Comparison of ENCODE assay signal across 16 cellular contexts in the genomic region with DNA sequence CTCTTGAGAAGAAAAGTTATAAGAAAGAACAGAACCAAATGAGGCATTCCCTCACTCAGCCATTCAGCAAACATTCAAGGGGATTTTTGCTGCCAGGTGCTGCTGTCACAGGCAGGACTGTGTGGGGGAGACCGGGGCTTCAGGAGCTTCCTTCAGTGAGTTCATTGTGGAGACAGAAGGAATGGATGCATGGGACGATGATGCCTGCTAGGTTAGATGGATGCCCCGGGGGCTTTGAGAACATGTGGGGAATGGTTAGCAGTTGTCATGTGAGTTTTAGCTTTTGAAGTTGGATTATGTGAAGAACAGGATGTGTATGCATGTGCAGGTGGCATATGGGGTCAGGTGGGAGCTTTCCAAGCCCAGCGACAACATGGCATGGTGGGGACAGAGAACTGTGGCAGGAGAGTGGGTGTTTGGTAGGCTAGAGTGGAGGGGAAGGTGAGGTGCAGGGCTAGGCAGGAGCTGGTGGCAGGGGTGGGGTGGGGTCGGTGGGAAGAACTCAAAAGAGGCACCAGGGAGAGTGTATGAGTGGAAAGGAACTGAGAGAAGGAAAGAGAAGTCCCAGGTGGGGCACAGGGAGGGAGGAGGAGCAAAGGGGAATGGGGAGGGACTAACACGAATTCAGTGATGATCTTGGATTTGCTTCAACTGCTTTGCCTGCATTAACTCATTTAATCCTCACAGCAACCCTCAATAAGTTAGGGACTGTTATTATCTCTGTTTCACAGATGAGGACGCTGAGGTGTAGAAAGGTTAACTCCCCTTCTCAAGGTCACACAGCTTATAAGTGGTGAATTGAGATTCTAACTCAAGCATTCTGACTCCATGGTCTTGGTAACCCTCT. TPM values are rescaled to one million over a fixed set of nuclear protein-coding genes. Genes with fewer than 3 reads are reported as not detected.
DNase-seq lines count a peak whose midpoint lies in the region; ATAC-seq and TF ChIP-seq lines count a peak whose summit lies in the region.
"Had no signal": no experiment of that assay in that cellular context is flagged by ENCODE, and none has a peak within 500 bp of the region (broad histone marks: within the 10 kb centered on the region; RNA-seq: fewer than 3 reads in every experiment).

No MANE protein-coding gene starts in this region.

- CTCF ChIA-PET in CD4-positive, alpha-beta memory T cell (lab: Charles Lee; ENCODE audit: partially characterized antibody) = interaction anchor here (1.0 to 1.4 kb wide), 2 partner anchors 9 to 20 kb away, joined by 3 to 4 read pairs; a partner anchor contains a TSS
- CTCF ChIA-PET in activated CD8-positive, alpha-beta T cell treated with anti-CD3 and anti-CD28 coated beads for 36 hours (lab: Charles Lee) = interaction anchor here (1.1 kb wide), 1 partner anchor 175 kb away, joined by 3 read pairs; no protein-coding TSS in a partner anchor

- H4K8ac ChIP-seq in H9 (replicated peaks; ENCODE audit: insufficient read length, low read depth, low read length) = no peak overlapping the region

- no CpG with 5 or more reads among the region's 7 CpGs for WGBS in H9 (ENCODE audit: extremely low coverage, insufficient read length, low lambda C conversion rate)

- peaks cover 22 to 61% (median 39%) of the 10 kb centered on the region in 4 donors for H3K4me1 Mint-ChIP-seq in CD4-positive, alpha-beta memory T cell
- peaks cover 65 to 86% of the 10 kb centered on the region in 2 experiments for H3K4me1 Mint-ChIP-seq in H9
- peaks cover 42% of the 10 kb centered on the region for H3K4me1 Mint-ChIP-seq in activated CD8-positive, alpha-beta T cell treated with anti-CD3 and anti-CD28 coated beads for 36 hours (ENCODE audit: low read depth)
- peaks cover 26 to 73% (median 54%) of the 10 kb centered on the region in 4 donors for H3K4me1 Mint-ChIP-seq in naive thymus-derived CD8-positive, alpha-beta T cell

- peaks cover 40% of the 10 kb centered on the region; the same call in 1 of the 2 replicates for H3K79me2 ChIP-seq in H9 (ENCODE audit: insufficient read depth, low read length)

- H3K79me1 ChIP-seq in H9 (ENCODE audit: insufficient read depth, low read depth, low read length, poor library complexity, severe bottlenecking) = peaks cover 6% of the 10 kb centered on the region

- H3K36me3 ChIP-seq in CD4-positive, alpha-beta memory T cell (ENCODE audit: insufficient read depth, low read length) = no peaks in the 10 kb centered on the region
- H3K36me3 ChIP-seq: colonic mucosa, prostate gland had no signal

- no peak overlapping the region for H2BK120ac ChIP-seq in H9 (ENCODE audit: low read depth, low read length, poor library complexity, severe bottlenecking)

- H3T11ph ChIP-seq in H9 (ENCODE audit: low read length) = no peak overlapping the region

- H3K14ac ChIP-seq in H9 (ENCODE audit: insufficient read depth, low read length) = no peak overlapping the region

- no peaks in the 10 kb centered on the region for H4K20me1 ChIP-seq in H9 (ENCODE audit: control insufficient read depth, insufficient read depth, insufficient read length)

- H2BK5ac ChIP-seq in H9 (ENCODE audit: insufficient read length, low read length) = no peak overlapping the region

- H3K9me3 ChIP-seq in CD4-positive, alpha-beta memory T cell (ENCODE audit: control insufficient read depth in 1 of 2, low read length in 2 of 2) = no peaks in the 10 kb centered on the region
- H3K9me3 ChIP-seq in H9 (ENCODE audit: control insufficient read depth, low read depth, low read length) = no peaks in the 10 kb centered on the region
- H3K9me3 ChIP-seq: colonic mucosa, prostate gland had no signal

- no peak overlapping the region for H3K23ac ChIP-seq in H9 (ENCODE audit: insufficient read length, low read depth, low read length)

- DNase-seq in CD4-positive, alpha-beta memory T cell = no peak
- DNase-seq in H9 (no peak), dorsolateral prefrontal cortex (no peak)
- DNase-seq in activated CD8-positive, alpha-beta T cell treated with anti-CD3 and anti-CD28 coated beads for 36 hours = no peak
- DNase-seq in naive thymus-derived CD8-positive, alpha-beta T cell = no peak
- DNase-seq: activated CD4-positive, alpha-beta T cell treated with anti-CD3 and anti-CD28 coated beads, Interleukin-2, amount 50 U/mL, for 1 hour; activated T-cell treated with anti-CD3 and anti-CD28 coated beads, Interleukin-2, amount 50 U/mL, for 72 hours; colonic mucosa; NCI-H1930; NCI-H510A treated with DMSO at 0.1 percent for 48 hours; stimulated activated CD4-positive, alpha-beta T cell treated with anti-CD3 and anti-CD28 coated beads, Interleukin-12 subunit alpha, Interleukin-12 subunit beta, amount 100 ng/mL, for 4 hours had no signal

- no peaks in the 10 kb centered on the region for H3K9me3 Mint-ChIP-seq in CD4-positive, alpha-beta memory T cell
- no peaks in the 10 kb centered on the region for H3K9me3 Mint-ChIP-seq in H9
- no peaks in the 10 kb centered on the region for H3K9me3 Mint-ChIP-seq in activated CD8-positive, alpha-beta T cell treated with anti-CD3 and anti-CD28 coated beads for 36 hours
- no peaks in the 10 kb centered on the region for H3K9me3 Mint-ChIP-seq in naive thymus-derived CD8-positive, alpha-beta T cell
- H3K9me3 Mint-ChIP-seq: activated T-cell treated with anti-CD3 and anti-CD28 coated beads, Interleukin-2, amount 50 U/mL, for 72 hours had no signal

- H3K4me3 ChIP-seq in CD4-positive, alpha-beta memory T cell (ENCODE audit: low read length in 2 of 2) = no peak overlapping the region
- no peak overlapping the region for H3K4me3 ChIP-seq in dorsolateral prefrontal cortex
- H3K4me3 ChIP-seq: colonic mucosa, hepatocyte, prostate gland had no signal

- no peak overlapping the region for H2BK20ac ChIP-seq in H9 (ENCODE audit: low read depth, low read length, poor library complexity, severe bottlenecking)

- no peaks in the 10 kb centered on the region for H3K23me2 ChIP-seq in H9 (ENCODE audit: insufficient read length, low read depth, low read length, poor library complexity, severe bottlenecking)

- no peak overlapping the region for H3K9ac ChIP-seq in H9 (ENCODE audit: extremely low read depth, insufficient read length, low read length)

- H3K56ac ChIP-seq in H9 (ENCODE audit: insufficient read length, low read depth, low read length) = no peak overlapping the region

- no peak overlapping the region for H2BK15ac ChIP-seq in H9 (ENCODE audit: low read depth, low read length)

- no peak overlapping the region for H3K4me2 ChIP-seq in H9 (ENCODE audit: insufficient read depth, insufficient read length, low read length)
- H3K4me2 ChIP-seq: hepatocyte had no signal

- H3K4me3 Mint-ChIP-seq in CD4-positive, alpha-beta memory T cell = peak overlapping the region in 2 of 8 donors; percentile 10 to 12
- H3K4me3 Mint-ChIP-seq in H9 = peak overlapping the region in 1 of 2 experiments; percentile 61; a peak in 3 of 5 replicates
- H3K4me3 Mint-ChIP-seq in activated CD8-positive, alpha-beta T cell treated with anti-CD3 and anti-CD28 coated beads for 36 hours = no peak overlapping the region
- H3K4me3 Mint-ChIP-seq in naive thymus-derived CD8-positive, alpha-beta T cell = peak overlapping the region in 2 of 10 donors; percentile 1 to 40
- H3K4me3 Mint-ChIP-seq: activated T-cell treated with anti-CD3 and anti-CD28 coated beads, Interleukin-2, amount 50 U/mL, for 72 hours had no signal

- H3K4ac ChIP-seq in H9 (ENCODE audit: low read depth, low read length) = no peak overlapping the region

- no peak overlapping the region for H2BK12ac ChIP-seq in H9 (ENCODE audit: insufficient read length, low read depth, low read length)

- no peak overlapping the region for H2AK5ac ChIP-seq in H9 (ENCODE audit: insufficient read length, low read length)

- H3K4me1 ChIP-seq in CD4-positive, alpha-beta memory T cell (ENCODE audit: insufficient read depth, low read length) = no peaks in the 10 kb centered on the region
- H3K4me1 ChIP-seq in H9 (ENCODE audit: insufficient read depth, low read length) = peaks cover 8% of the 10 kb centered on the region
- H3K4me1 ChIP-seq: prostate gland had no signal

- POLR2A ChIA-PET in CD4-positive, alpha-beta memory T cell (lab: Charles Lee; ENCODE audit: partially characterized antibody) = interaction anchor here (1.1 kb wide), 1 partner anchor 10 kb away, joined by 3 read pairs; no protein-coding TSS in a partner anchor
- POLR2A ChIA-PET in activated CD8-positive, alpha-beta T cell treated with anti-CD3 and anti-CD28 coated beads for 36 hours (lab: Charles Lee) = interaction anchor here (0.7 kb wide), 2 partner anchors 14 to 27 kb away, joined by 3 read pairs; no protein-coding TSS in a partner anchor
- POLR2A ChIA-PET in naive thymus-derived CD8-positive, alpha-beta T cell (lab: Charles Lee) = no interaction called here

- TF ChIP-seq CTCF in H9 (conservative IDR thresholded peaks at IDR 0.05) (no peak), dorsolateral prefrontal cortex (IDR thresholded peaks at IDR 0.05 in 54 of 56, conservative IDR thresholded peaks at IDR 0.05 in 2 of 56; ENCODE audit: low read depth in 1 of 56, partially characterized antibody in 56 of 56) (no peak)
- TF ChIP-seq CTCF in activated CD8-positive, alpha-beta T cell treated with anti-CD3 and anti-CD28 coated beads for 36 hours (IDR thresholded peaks at IDR 0.05) = no peak

- peak overlapping the region in 5 of 7 donors; percentile 2 to 33 (median 16) for H3K27ac Mint-ChIP-seq in CD4-positive, alpha-beta memory T cell
- peak overlapping the region; percentile 14 to 83 (median 16); a peak in 4 of 7 replicates for H3K27ac Mint-ChIP-seq in H9
- H3K27ac Mint-ChIP-seq in activated CD8-positive, alpha-beta T cell treated with anti-CD3 and anti-CD28 coated beads for 36 hours = no peak overlapping the region
- peak overlapping the region in 7 of 10 donors; percentile 3 to 77 (median 30) for H3K27ac Mint-ChIP-seq in naive thymus-derived CD8-positive, alpha-beta T cell
- H3K27ac Mint-ChIP-seq: activated T-cell treated with anti-CD3 and anti-CD28 coated beads, Interleukin-2, amount 50 U/mL, for 72 hours had no signal

- peak; percentile 17 for ATAC-seq in activated CD8-positive, alpha-beta T cell treated with anti-CD3 and anti-CD28 coated beads for 36 hours
- peak; percentile 25 to 75 for ATAC-seq in naive thymus-derived CD8-positive, alpha-beta T cell
- no peak for ATAC-seq in HG02852 (IDR thresholded peaks at IDR 0.05; ENCODE audit: unreplicated experiment)
- no peak for ATAC-seq in GM18858 (IDR thresholded peaks at IDR 0.05; ENCODE audit: unreplicated experiment)
- ATAC-seq in GM21786 (IDR thresholded peaks at IDR 0.05; ENCODE audit: unreplicated experiment) = no peak
- ATAC-seq: activated T-cell treated with anti-CD3 and anti-CD28 coated beads, Interleukin-2, amount 50 U/mL, for 72 hours had no signal

- H3K18ac ChIP-seq in H9 (ENCODE audit: insufficient read length, low read depth, low read length) = no peak overlapping the region

- H4K91ac ChIP-seq in H9 (ENCODE audit: insufficient read length, low read depth, low read length) = no peak overlapping the region

- H2AFZ ChIP-seq in H9 (ENCODE audit: low read length) = no peak overlapping the region
- H2AFZ ChIP-seq: hepatocyte had no signal

- intact Hi-C loops in CD4-positive, alpha-beta memory T cell (cut with micrococcal nuclease) = no loop called here
- intact Hi-C loops in activated CD8-positive, alpha-beta T cell treated with anti-CD3 and anti-CD28 coated beads for 36 hours (cut with micrococcal nuclease) = no loop called here
- intact Hi-C loops in dorsolateral prefrontal cortex (cut with DNase I) = no loop called here

- H3K27me3 ChIP-seq in CD4-positive, alpha-beta memory T cell (ENCODE audit: insufficient read depth, low read length) = no peaks in the 10 kb centered on the region
- H3K27me3 ChIP-seq in H9 (ENCODE audit: insufficient read depth, low read length) (no peaks in the 10 kb centered on the region), dorsolateral prefrontal cortex (no peaks in the 10 kb centered on the region)
- H3K27me3 ChIP-seq: colonic mucosa, hepatocyte had no signal

- H3K27me3 Mint-ChIP-seq in CD4-positive, alpha-beta memory T cell = no peaks in the 10 kb centered on the region
- H3K27me3 Mint-ChIP-seq in H9 (ENCODE audit: low read depth) = no peaks in the 10 kb centered on the region
- no peaks in the 10 kb centered on the region for H3K27me3 Mint-ChIP-seq in activated CD8-positive, alpha-beta T cell treated with anti-CD3 and anti-CD28 coated beads for 36 hours
- H3K27me3 Mint-ChIP-seq in naive thymus-derived CD8-positive, alpha-beta T cell = no peaks in the 10 kb centered on the region

- no peak overlapping the region for H4K5ac ChIP-seq in H9 (ENCODE audit: insufficient read length, low read depth, low read length)

- peaks cover 0 to 11% of the 10 kb centered on the region in 2 donors for H3K36me3 Mint-ChIP-seq in CD4-positive, alpha-beta memory T cell
- H3K36me3 Mint-ChIP-seq in H9 (ENCODE audit: insufficient read depth in 1 of 3, low read depth in 3 of 3) = no peaks in the 10 kb centered on the region
- peaks cover 17% of the 10 kb centered on the region for H3K36me3 Mint-ChIP-seq in activated CD8-positive, alpha-beta T cell treated with anti-CD3 and anti-CD28 coated beads for 36 hours (ENCODE audit: low read depth)
- peaks cover 0 to 6% (median 0%) of the 10 kb centered on the region in 3 donors for H3K36me3 Mint-ChIP-seq in naive thymus-derived CD8-positive, alpha-beta T cell

- no peak overlapping the region for H3K27ac ChIP-seq in CD4-positive, alpha-beta memory T cell (ENCODE audit: low read depth, low read length)
- no peak overlapping the region for H3K27ac ChIP-seq in H9 (ENCODE audit: insufficient read length, low read depth, low read length)
- H3K27ac ChIP-seq in dorsolateral prefrontal cortex = peak overlapping the region in 1 of 59 donors; percentile 15
- H3K27ac ChIP-seq: colonic mucosa, hepatocyte, prostate gland had no signal

RNA-seq across cellular contexts. Expression of a gene that starts 8.4 kb away (rescaled TPM):
- 10 to 100 TPM; 54.0 to 58.9 TPM for total RNA-seq in CD4-positive, alpha-beta memory T cell
- 10 to 100 TPM; 13.5 to 22.3 TPM for polyA plus RNA-seq in CD4-positive, alpha-beta memory T cell
- total RNA-seq in H9 (2021) = 44.5 and 46.7 TPM in 2 replicates
- total RNA-seq in activated CD8-positive, alpha-beta T cell treated with anti-CD3 and anti-CD28 coated beads for 36 hours = 10 to 100 TPM; 32.6 to 39.8 TPM
- total RNA-seq in naive thymus-derived CD8-positive, alpha-beta T cell = 10 to 100 TPM; 57.5 to 58.4 TPM
- 10 to 100 TPM; 14.5 to 16.0 (median 15.9) TPM for polyA plus RNA-seq in naive thymus-derived CD8-positive, alpha-beta T cell
- total RNA-seq in dorsolateral prefrontal cortex = 100 to 1,000 TPM in 77 of 120 experiments, 10 to 100 TPM in 43; 64.1 to 133 (median 104) TPM

Comparison
In these comparisons a context has a peak if more than half of its experiments do, and no peak if none do; other contexts are left out.
1. ATAC-seq: peak in activated CD8-positive, alpha-beta T cell treated with anti-CD3 and anti-CD28 coated beads for 36 hours (single experiment) and naive thymus-derived CD8-positive, alpha-beta T cell (2 of 2); none in HG02852 (single experiment), GM18858 (single experiment) and GM21786 (single experiment).